In genomic region chr5:72307573-72307967, GRCh38 we compare ENCODE assay signal across 8 cellular contexts. TPM values are rescaled to one million over a fixed set of nuclear protein-coding genes. Genes with fewer than 3 reads are reported as not detected.
DNase-seq lines count a peak whose midpoint lies in the region; ATAC-seq, FAIRE-seq and TF ChIP-seq lines count a peak whose summit lies in the region.

No MANE protein-coding gene starts in this region.

- DNase-seq in activated T-cell treated with anti-CD3 and anti-CD28 coated beads, Interleukin-2, amount 50 U/mL, for 24 hours, result no peak
- no peak for DNase-seq in activated T-cell treated with anti-CD3 and anti-CD28 coated beads, Interleukin-2, amount 50 U/mL, for 48 hours
- DNase-seq in adrenal gland (no peak), HepG2 (ENCODE audit: low spot score) (no peak), tibial nerve (ENCODE audit: low spot score in 2 of 2) (no peak), GOT3 (lab: John Stamatoyannopoulos, UW) (no peak)

- TF ChIP-seq RAD21 in HepG2 (CRISPR knock-in tag; IDR thresholded peaks at IDR 0.05), result no peak

- CTCF ChIA-PET in HepG2 (lab: Yijun Ruan, JAX; ENCODE audit: low intra/inter-chr PET ratio, low total read pairs), result interaction anchor here (1.2 to 1.7 kb wide), 2 partner anchors 63 to 170 kb away, joined by 6 to 15 read pairs; no protein-coding TSS in a partner anchor

- TF ChIP-seq CTCF in adrenal gland (IDR thresholded peaks at IDR 0.05), result no peak
- TF ChIP-seq CTCF in HepG2 (CRISPR knock-in tag; IDR thresholded peaks at IDR 0.05), result no peak
- TF ChIP-seq CTCF in tibial nerve (IDR thresholded peaks at IDR 0.05), result no peak

- no peak for FAIRE-seq in HepG2 (lab: Jason Lieb, UNC)

- H3K9me3 ChIP-seq in adrenal gland (replicated peaks in 1 of 3), result no peaks in the 10 kb centered on the region
- H3K9me3 ChIP-seq in HepG2 (ENCODE audit: low read length), result no peaks in the 10 kb centered on the region
- no peaks in the 10 kb centered on the region for H3K9me3 ChIP-seq in tibial nerve

- 3 to 7% (median 3%) methylated on average over 8 of the region's 8 CpGs for WGBS in adrenal gland, 4 donors
- 6% methylated on average over 8 of the region's 8 CpGs for WGBS in HepG2 (ENCODE audit: low lambda C conversion rate)
- 14 to 16% methylated on average over 8 of the region's 8 CpGs for WGBS in tibial nerve, 2 donors

- POLR2A ChIA-PET in HepG2 (lab: Yijun Ruan, JAX), result interaction anchor here (0.8 to 2.8 kb wide), 12 partner anchors 10 to 65 kb away, joined by 3 to 60 read pairs (median 5); partner anchors contain the start of genes MRPS27 and PTCD2

- peaks cover 0 to 15% of the 10 kb centered on the region in 2 donors for H3K36me3 ChIP-seq in adrenal gland (replicated peaks in 1 of 2)
- peaks cover 2 to 28% of the 10 kb centered on the region in 2 experiments; a peak in 4 of 5 replicates for H3K36me3 ChIP-seq in HepG2 (replicated peaks in 1 of 2; ENCODE audit: control insufficient read depth in 1 of 2, insufficient read depth in 2 of 2, low read length in 2 of 2)
- H3K36me3 ChIP-seq in tibial nerve, result peaks cover 0 to 28% (median 0%) of the 10 kb centered on the region in 3 donors

- H4K20me1 ChIP-seq in HepG2 (ENCODE audit: insufficient read depth, low read length), result no peaks in the 10 kb centered on the region

- H3K27me3 Mint-ChIP-seq in activated T-cell treated with anti-CD3 and anti-CD28 coated beads, Interleukin-2, amount 50 U/mL, for 24 hours, result no peaks in the 10 kb centered on the region

- H3K4me1 ChIP-seq in adrenal gland (replicated peaks in 1 of 2) (peaks cover 12 to 14% of the 10 kb centered on the region in 2 donors), HepG2 (ENCODE audit: insufficient read depth, low read length) (peaks cover 47% of the 10 kb centered on the region), tibial nerve (peaks cover 0 to 33% (median 4%) of the 10 kb centered on the region in 4 donors)

- H3K4me3 ChIP-seq in adrenal gland (peak overlapping the region; percentile 1 to 84 (median 56)), HepG2 (replicated peaks in 1 of 3; ENCODE audit: insufficient read depth in 1 of 3, low read depth in 2 of 3, low read length in 3 of 3) (peak overlapping the region; percentile 76 to 91 (median 80)), tibial nerve (peak overlapping the region; percentile 42 to 77 (median 57))

- BruUV-seq in HepG2 (replicated peaks; lab: Mats Ljungman, UMichigan), result no TSS peak

- TF ChIP-seq EP300 in HepG2 (IDR thresholded peaks at IDR 0.05; ENCODE audit: low read depth in 2 of 2, low read length in 2 of 2), result no peak
- no peak for TF ChIP-seq EP300 in HepG2 (CRISPR knock-in tag; IDR thresholded peaks at IDR 0.05; ENCODE audit: borderline replicate concordance)
- no peak for TF ChIP-seq EP300 in tibial nerve (IDR thresholded peaks at IDR 0.05)

- ATAC-seq in HepG2 (peak; percentile 1; the same call in 1 of the 3 replicates), GM19452 (IDR thresholded peaks at IDR 0.05; ENCODE audit: unreplicated experiment) (no peak), HG02642 (IDR thresholded peaks at IDR 0.05; ENCODE audit: poor library complexity, unreplicated experiment) (no peak)

- H3K36me3 Mint-ChIP-seq in activated T-cell treated with anti-CD3 and anti-CD28 coated beads, Interleukin-2, amount 50 U/mL, for 24 hours (ENCODE audit: low read depth), result peaks cover 88% of the 10 kb centered on the region

- H3K79me2 ChIP-seq in HepG2 (ENCODE audit: insufficient read depth, low read length), result peaks cover 51% of the 10 kb centered on the region

- intact Hi-C loops in adrenal gland (cut with DNase I) (loop anchor here (5.0 to 10.0 kb wide), 3 partner anchors 163 to 530 kb away; no protein-coding TSS in a partner anchor), HepG2 (cut with micrococcal nuclease; ENCODE audit: unreplicated experiment) (no loop called here)

- H3K9me3 Mint-ChIP-seq in activated T-cell treated with anti-CD3 and anti-CD28 coated beads, Interleukin-2, amount 50 U/mL, for 24 hours, result no peaks in the 10 kb centered on the region

- peak overlapping the region; percentile 96 for H3K9ac ChIP-seq in HepG2 (ENCODE audit: insufficient read depth, low read depth, low read length)

- peak overlapping the region; percentile 80 for H3K4me2 ChIP-seq in HepG2 (ENCODE audit: low read depth, low read length)

- peak overlapping the region; percentile 93 for H3K27ac Mint-ChIP-seq in activated T-cell treated with anti-CD3 and anti-CD28 coated beads, Interleukin-2, amount 50 U/mL, for 24 hours

- no peaks in the 10 kb centered on the region for H3K27me3 ChIP-seq in adrenal gland
- H3K27me3 ChIP-seq in HepG2 (ENCODE audit: control insufficient read depth in 1 of 2, insufficient read depth in 2 of 2, low read length in 2 of 2), result no peaks in the 10 kb centered on the region
- H3K27me3 ChIP-seq in tibial nerve, result no peaks in the 10 kb centered on the region

- H2AFZ ChIP-seq in HepG2 (ENCODE audit: low read length), result no peak overlapping the region

- in situ Hi-C loops in HepG2 (cut with HindIII; ENCODE audit: extremely low pct_ligation_motif_present, low pct_unique_long_range_greater_than_20kb), result loop anchor here (5.0 to 25.0 kb wide), 2 partner anchors 170 to 520 kb away; no protein-coding TSS in a partner anchor

- peaks cover 37% of the 10 kb centered on the region for H3K4me1 Mint-ChIP-seq in activated T-cell treated with anti-CD3 and anti-CD28 coated beads, Interleukin-2, amount 50 U/mL, for 24 hours (ENCODE audit: low read depth)

- H3K4me3 Mint-ChIP-seq in activated T-cell treated with anti-CD3 and anti-CD28 coated beads, Interleukin-2, amount 50 U/mL, for 24 hours, result peak overlapping the region; percentile 89

- peak overlapping the region; percentile 66 to 96 (median 93) for H3K27ac ChIP-seq in adrenal gland
- peak overlapping the region; percentile 98 for H3K27ac ChIP-seq in HepG2 (ENCODE audit: extremely low read length, insufficient read depth, low read length)
- peak overlapping the region; percentile 71 to 96 (median 90) for H3K27ac ChIP-seq in tibial nerve

- TF ChIP-seq POLR2A in adrenal gland (IDR thresholded peaks at IDR 0.05) (no peak), HepG2 (IDR thresholded peaks at IDR 0.05; ENCODE audit: insufficient read depth in 1 of 2, low read depth in 2 of 2, low read length in 2 of 2) (no peak), tibial nerve (IDR thresholded peaks at IDR 0.05) (no peak)

RNA-seq across cellular contexts. Expression of gene MRPS27, which starts 12.5 kb away (rescaled TPM):
- 10 to 100 TPM; 61.1 to 91.9 (median 69.7) TPM for total RNA-seq in adrenal gland
- 10 to 100 TPM; 20.8 to 92.8 (median 25.9) TPM for polyA plus RNA-seq in adrenal gland
- 115 and 139 TPM in 2 replicates for total RNA-seq in HepG2 (2016; rRNA removed; fragmentation: Illumina TruSeq; extraction: Trizol)
- total RNA-seq in HepG2 (2016; cell fraction: cytosol; rRNA removed; fragmentation: Illumina TruSeq; extraction: Trizol; ENCODE audit: low read depth), result 17.5 and 21.2 TPM in 2 replicates
- 116 and 136 TPM in 2 replicates for total RNA-seq in HepG2 (2016; cell fraction: insoluble cytoplasmic fraction; rRNA removed; fragmentation: Illumina TruSeq; extraction: Trizol)
- 84.2 and 94.1 TPM in 2 replicates for total RNA-seq in HepG2 (2016; cell fraction: membrane; rRNA removed; fragmentation: Illumina TruSeq; extraction: Trizol)
- total RNA-seq in HepG2 (2016; cell fraction: nucleus; rRNA removed; fragmentation: Illumina TruSeq; extraction: Trizol), result 105 and 107 TPM in 2 replicates
- 69.9 and 71.8 TPM in 2 replicates for polyA plus RNA-seq in HepG2 (2011; rRNA removed)
- polyA plus RNA-seq in HepG2 (2011; cell fraction: cytosol; rRNA removed), result 61.9 and 69.4 TPM in 2 replicates
- 35.6 and 40.4 TPM in 2 replicates for polyA plus RNA-seq in HepG2 (2011; cell fraction: nucleus; rRNA removed)
- polyA plus RNA-seq in HepG2 (2012), result 50.1 and 50.6 TPM in 2 replicates
- 15.3 and 16.9 TPM in 2 replicates for polyA plus RNA-seq in HepG2 (2016; cell fraction: cytosol; fragmentation: Illumina TruSeq; extraction: Trizol; ENCODE audit: low read depth)
- 115 and 117 TPM in 2 replicates for polyA plus RNA-seq in HepG2 (2016; cell fraction: insoluble cytoplasmic fraction; fragmentation: Illumina TruSeq; extraction: Trizol; ENCODE audit: low read depth)
- polyA plus RNA-seq in HepG2 (2016; cell fraction: membrane; fragmentation: Illumina TruSeq; extraction: Trizol; ENCODE audit: low read depth), result 55.5 and 63.7 TPM in 2 replicates
- polyA plus RNA-seq in HepG2 (2016; cell fraction: nucleus; fragmentation: Illumina TruSeq; extraction: Trizol; ENCODE audit: insufficient read depth, low read depth), result 77.0 and 147 TPM in 2 replicates
- 215 and 246 TPM in 2 replicates for polyA minus RNA-seq in HepG2 (2011; rRNA and poly(A)+ RNA removed; ENCODE audit: low replicate concordance)
- polyA minus RNA-seq in HepG2 (2011; cell fraction: cytosol; rRNA and poly(A)+ RNA removed), result 76.1 and 103 TPM in 2 replicates
- 93.1 and 114 TPM in 2 replicates for polyA minus RNA-seq in HepG2 (2011; cell fraction: nucleus; rRNA and poly(A)+ RNA removed)
- total RNA-seq in tibial nerve, result 10 to 100 TPM; 44.4 to 59.0 (median 47.4) TPM

RNA-seq across cellular contexts. Expression of gene PTCD2, which starts 12.6 kb away (rescaled TPM):
- 10 to 100 TPM; 11.9 to 20.6 (median 14.2) TPM for total RNA-seq in adrenal gland
- polyA plus RNA-seq in adrenal gland, result 10 to 100 TPM in 1 of 3 donors, 1 to 10 TPM in 2; 1.7 to 18.0 (median 3.2) TPM
- total RNA-seq in HepG2 (2016; rRNA removed; fragmentation: Illumina TruSeq; extraction: Trizol), result 6.4 and 7.0 TPM in 2 replicates
- total RNA-seq in HepG2 (2016; cell fraction: cytosol; rRNA removed; fragmentation: Illumina TruSeq; extraction: Trizol; ENCODE audit: low read depth), result 1.2 and 1.8 TPM in 2 replicates
- 7.0 and 9.2 TPM in 2 replicates for total RNA-seq in HepG2 (2016; cell fraction: insoluble cytoplasmic fraction; rRNA removed; fragmentation: Illumina TruSeq; extraction: Trizol)
- 3.4 TPM in 2 replicates for total RNA-seq in HepG2 (2016; cell fraction: membrane; rRNA removed; fragmentation: Illumina TruSeq; extraction: Trizol)
- total RNA-seq in HepG2 (2016; cell fraction: nucleus; rRNA removed; fragmentation: Illumina TruSeq; extraction: Trizol), result 11.4 and 14.2 TPM in 2 replicates
- 5.3 and 5.5 TPM in 2 replicates for polyA plus RNA-seq in HepG2 (2011; rRNA removed)
- 2.2 and 3.7 TPM in 2 replicates for polyA plus RNA-seq in HepG2 (2011; cell fraction: cytosol; rRNA removed)
- polyA plus RNA-seq in HepG2 (2011; cell fraction: nucleus; rRNA removed), result 9.0 and 11.4 TPM in 2 replicates
- polyA plus RNA-seq in HepG2 (2012), result 3.9 and 4.5 TPM in 2 replicates
- polyA plus RNA-seq in HepG2 (2016; cell fraction: cytosol; fragmentation: Illumina TruSeq; extraction: Trizol; ENCODE audit: low read depth), result 0.70 and 0.74 TPM in 2 replicates
- polyA plus RNA-seq in HepG2 (2016; cell fraction: insoluble cytoplasmic fraction; fragmentation: Illumina TruSeq; extraction: Trizol; ENCODE audit: low read depth), result 8.3 and 9.4 TPM in 2 replicates
- polyA plus RNA-seq in HepG2 (2016; cell fraction: membrane; fragmentation: Illumina TruSeq; extraction: Trizol; ENCODE audit: low read depth), result 1.6 and 2.1 TPM in 2 replicates
- 13.3 and 14.0 TPM in 2 replicates for polyA plus RNA-seq in HepG2 (2016; cell fraction: nucleus; fragmentation: Illumina TruSeq; extraction: Trizol; ENCODE audit: insufficient read depth, low read depth)
- polyA minus RNA-seq in HepG2 (2011; rRNA and poly(A)+ RNA removed; ENCODE audit: low replicate concordance), result 6.7 and 16.5 TPM in 2 replicates
- 2.5 and 3.2 TPM in 2 replicates for polyA minus RNA-seq in HepG2 (2011; cell fraction: cytosol; rRNA and poly(A)+ RNA removed)
- 19.2 and 20.8 TPM in 2 replicates for polyA minus RNA-seq in HepG2 (2011; cell fraction: nucleus; rRNA and poly(A)+ RNA removed)
- total RNA-seq in tibial nerve, result 10 to 100 TPM in 3 of 4 donors, 1 to 10 TPM in 1; 6.3 to 17.4 (median 11.8) TPM
